In genomic region chr2:230941202-230942180, GRCh38 we compare ENCODE assay signal across 19 cellular contexts. TPM values are rescaled to one million over a fixed set of nuclear protein-coding genes. Genes with fewer than 3 reads are reported as not detected.
"Had no signal": no experiment of that assay in that cellular context is flagged by ENCODE, and none has a peak within 500 bp of the region (broad histone marks: within the 10 kb centered on the region; RNA-seq: fewer than 3 reads in every experiment).

No MANE protein-coding gene starts in this region.

- H3K9me3 ChIP-seq: suprapubic skin had no signal

- H3K4me1 Mint-ChIP-seq: brain had no signal

- H3K4me1 ChIP-seq: parathyroid adenoma had no signal

- H3K9me3 Mint-ChIP-seq: central memory CD8-positive, alpha-beta T cell had no signal

- ATAC-seq: activated CD8-positive, alpha-beta T cell treated with anti-CD3 and anti-CD28 coated beads, Interleukin-2, amount 10 ng/mL, durations not matched to agents 7 days and 5 days; WTC11 had no signal

- H3K4me3 ChIP-seq: suprapubic skin, upper lobe of left lung had no signal

- DNase-seq: activated CD4-positive, alpha-beta T cell treated with anti-CD3 and anti-CD28 coated beads for 4 hours; activated CD8-positive, alpha-beta T cell treated with anti-CD3 and anti-CD28 coated beads, Interleukin-2, amount 10 ng/mL, durations not matched to agents 7 days and 5 days; activated effector memory CD4-positive, alpha-beta T cell treated with Interleukin-2 at 50 U/mL for 16 hours; activated naive CD8-positive, alpha-beta T cell treated with anti-CD3 and anti-CD28 coated beads, Interleukin-2, amount 10 ng/mL, durations not matched to agents 7 days and 5 days; effector memory CD4-positive, alpha-beta T cell; foreskin melanocyte; kidney glomerular epithelial cell; stimulated activated naive CD4-positive, alpha-beta T cell treated with Interleukin-2 at 50 U/mL for 16 hours had no signal

- H3K36me3 ChIP-seq: suprapubic skin, upper lobe of left lung had no signal

- H3K27ac ChIP-seq: parathyroid adenoma, suprapubic skin, upper lobe of left lung had no signal

- H3K27me3 Mint-ChIP-seq: brain had no signal

- H3K27ac Mint-ChIP-seq: activated CD8-positive, alpha-beta T cell treated with anti-CD3 and anti-CD28 coated beads, Interleukin-2, amount 10 ng/mL, durations not matched to agents 7 days and 5 days; activated naive CD8-positive, alpha-beta T cell treated with anti-CD3 and anti-CD28 coated beads, Interleukin-2, amount 10 ng/mL, durations not matched to agents 7 days and 5 days; brain; WTC11 had no signal

- H3K27me3 ChIP-seq: upper lobe of left lung had no signal

- H3K36me3 Mint-ChIP-seq: brain had no signal

- H3K4me3 Mint-ChIP-seq: activated CD8-positive, alpha-beta T cell treated with anti-CD3 and anti-CD28 coated beads, Interleukin-2, amount 10 ng/mL, durations not matched to agents 7 days and 5 days; activated naive CD8-positive, alpha-beta T cell treated with anti-CD3 and anti-CD28 coated beads, Interleukin-2, amount 10 ng/mL, durations not matched to agents 7 days and 5 days; brain; central memory CD8-positive, alpha-beta T cell; WTC11 had no signal

RNA-seq across cellular contexts. Expression of gene GPR55, which starts 16.4 kb away (rescaled TPM):
- total RNA-seq: fibroblast of lung, renal cortical epithelial cell, WTC11 had no signal
- polyA plus RNA-seq: fibroblast of lung, neural cell had no signal

RNA-seq across cellular contexts. Expression of gene SPATA3, which starts 54.4 kb away (rescaled TPM):
- total RNA-seq: activated naive CD8-positive, alpha-beta T cell treated with anti-CD3 and anti-CD28 coated beads, Interleukin-2, amount 10 ng/mL, durations not matched to agents 7 days and 5 days; fibroblast of lung; liver; renal cortical epithelial cell; suprapubic skin; T-helper 2 cell treated with Interferon-gamma antibody and Interleukin-4, amounts not matched to agents 100 ng/mL and 5 ng/mL, for 36 hours; upper lobe of left lung; WTC11 had no signal
- polyA plus RNA-seq: fibroblast of lung, liver, neural cell had no signal
